ENCODE assay signal across 20 cellular contexts in genomic region chr15:71288348-71288955, GRCh38.
A peak's percentile ranks its signal among the peaks of the same experiment; 100 is the strongest.
DNase-seq lines count a peak whose midpoint lies in the region; ATAC-seq, FAIRE-seq and TF ChIP-seq lines count a peak whose summit lies in the region.
"Had no signal": no experiment of that assay in that cellular context is flagged by ENCODE, and none has a peak within 500 bp of the region (broad histone marks: within the 10 kb centered on the region; RNA-seq: fewer than 3 reads in every experiment).

No MANE protein-coding gene starts in this region.

- ATAC-seq in body of pancreas (no peak), HG02884 (IDR thresholded peaks at IDR 0.05; ENCODE audit: unreplicated experiment) (no peak)
- ATAC-seq: CD8-positive, alpha-beta T cell had no signal

- no peak for TF ChIP-seq POLR2A in body of pancreas (IDR thresholded peaks at IDR 0.05)

- no peaks in the 10 kb centered on the region for H3K79me2 ChIP-seq in ACC112 (ENCODE audit: control insufficient read depth, insufficient read depth, low read length, unreplicated experiment)

- DNase-seq in HTR-8/SVneo (ENCODE audit: insufficient read length, low spot score) (no peak), body of pancreas (no peak), iris pigment epithelial cell (ENCODE audit: low read depth) (peak; percentile 78), medulla oblongata (ENCODE audit: extremely low spot score) (no peak), AML-193 (lab: John Stamatoyannopoulos, UW) (no peak), NK-92 (lab: John Stamatoyannopoulos, UW; ENCODE audit: unreplicated experiment) (no peak)
- DNase-seq: ACHN; BE2C; CD8-positive, alpha-beta T cell; DND-41; MV-4-11; NCI-H1694; NCI-H2107; NCI-H226; NCI-H526 treated with DMSO at 0.1 percent for 48 hours; NK-92 treated with Interleukin-12 subunit alpha and Interleukin-12 subunit beta, amount 100 ng/mL, for 24 hours; Right ventricle myocardium superior had no signal

- WGBS in body of pancreas, 2 donors, result 55 to 58% methylated on average over 5 of the region's 5 CpGs

- H3K4me3 ChIP-seq in ACC112 (ENCODE audit: low read depth, low read length), result no peak overlapping the region
- H3K4me3 ChIP-seq in body of pancreas, result no peak overlapping the region

- peak; percentile 38 for FAIRE-seq in HTR-8/SVneo (lab: Jason Lieb, UNC)
- FAIRE-seq: H1 had no signal

- no peak for TF ChIP-seq CTCF in body of pancreas (IDR thresholded peaks at IDR 0.05)

- H3K27ac ChIP-seq in ACC112 (ENCODE audit: low read depth, low read length) (peak overlapping the region; percentile 56), body of pancreas (peak overlapping the region in 3 of 4 donors; percentile 38 to 76 (median 46))

- peaks cover 28% of the 10 kb centered on the region for H3K4me1 ChIP-seq in ACC112 (ENCODE audit: control insufficient read depth, insufficient read depth, low read length, unreplicated experiment)
- H3K4me1 ChIP-seq in body of pancreas, result peaks cover 9% of the 10 kb centered on the region
- H3K4me1 ChIP-seq: BE2C had no signal

- intact Hi-C loops in body of pancreas (cut with DNase I), result no loop called here

- peak overlapping the region; percentile 34 for H2AFZ ChIP-seq in ACC112 (ENCODE audit: low read length, unreplicated experiment)

- no peaks in the 10 kb centered on the region for H3K9me3 ChIP-seq in body of pancreas
- H3K9me3 ChIP-seq: BE2C had no signal

- peaks cover 21% of the 10 kb centered on the region for H3K36me3 ChIP-seq in ACC112 (ENCODE audit: insufficient read depth, low read length)
- no peaks in the 10 kb centered on the region for H3K36me3 ChIP-seq in body of pancreas (replicated peaks in 1 of 2; ENCODE audit: insufficient read depth in 1 of 2, low read depth in 2 of 2)
- H3K36me3 ChIP-seq: BE2C had no signal

- H3K27me3 ChIP-seq in ACC112 (ENCODE audit: insufficient read depth, low read length), result no peaks in the 10 kb centered on the region
- H3K27me3 ChIP-seq in body of pancreas, result no peaks in the 10 kb centered on the region
- H3K27me3 ChIP-seq: BE2C had no signal
